1 cellular context compared by ENCODE assay signal in the genomic region with DNA sequence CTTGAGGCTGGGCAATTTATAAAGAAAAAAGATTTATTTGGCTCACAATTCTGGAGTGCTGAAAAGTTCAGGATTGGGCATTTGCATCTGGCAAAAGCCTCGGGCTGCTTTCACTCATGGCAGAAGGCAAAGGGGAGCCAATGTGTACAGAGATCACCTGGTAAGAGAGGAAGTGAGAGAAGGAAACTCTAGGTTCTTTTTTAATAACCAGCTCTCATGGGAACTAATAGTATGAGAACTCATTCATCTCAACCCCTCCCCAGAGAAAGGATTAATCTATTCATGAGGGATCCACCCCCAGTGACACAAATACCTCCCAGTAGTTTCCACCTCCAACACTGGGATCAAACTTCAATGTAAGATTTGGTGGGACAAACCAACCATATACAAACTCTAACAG.
TF ChIP-seq lines count a peak whose summit lies in the region.

No MANE protein-coding gene starts in this region.

TF ChIP-seq in GM12878, 131 proteins besides CTCF, POLR2A, EP300 and RAD21 (continued from another document and continues in another):
- TF ChIP-seq RBBP5 (conservative IDR thresholded peaks at IDR 0.05) (no peak), RUNX3 (IDR thresholded peaks at IDR 0.05; ENCODE audit: low read length) (peak; percentile 35), HCFC1 (IDR thresholded peaks at IDR 0.05; ENCODE audit: low read length) (no peak), LARP7 (IDR thresholded peaks at IDR 0.05) (no peak), CBFB (IDR thresholded peaks at IDR 0.05; ENCODE audit: low read depth) (no peak), TCF12 (IDR thresholded peaks at IDR 0.05; ENCODE audit: low read depth, low read length) (peak; percentile 76), IKZF1 (conservative IDR thresholded peaks at IDR 0.05) (peak; percentile 83), ASH2L (IDR thresholded peaks at IDR 0.05; ENCODE audit: borderline replicate concordance, low read depth) (no peak), GATAD2B (conservative IDR thresholded peaks at IDR 0.05; ENCODE audit: low read depth) (peak; percentile 89), YBX1 (IDR thresholded peaks at IDR 0.05) (no peak), NRF1 (conservative IDR thresholded peaks at IDR 0.05; ENCODE audit: low read depth, low read length) (no peak), BHLHE40 (IDR thresholded peaks at IDR 0.05; ENCODE audit: borderline replicate concordance in 1 of 2, low read depth in 2 of 2, low read length in 1 of 2) (peak in 1 of 2 experiments; percentile 34; a peak in 1 of 4 replicates), TAF1 (IDR thresholded peaks at IDR 0.05; ENCODE audit: borderline replicate concordance, low read depth, low read length) (no peak), CHD2 (IDR thresholded peaks at IDR 0.05; ENCODE audit: borderline replicate concordance, low read depth, low read length) (no peak; the same call in 1 of the 2 replicates), SMC3 (IDR thresholded peaks at IDR 0.05; ENCODE audit: borderline replicate concordance, low read length) (no peak), DPF2 (IDR thresholded peaks at IDR 0.05) (peak; percentile 76), ATF7 (IDR thresholded peaks at IDR 0.05; ENCODE audit: low read depth) (peak; percentile 53), CHD4 (IDR thresholded peaks at IDR 0.05) (no peak), POLR2AphosphoS2 (IDR thresholded peaks at IDR 0.05; ENCODE audit: low read depth, low read length) (no peak), MTA2 (IDR thresholded peaks at IDR 0.05; ENCODE audit: low read depth) (peak; percentile 70)
- TF ChIP-seq, protein P1, sequence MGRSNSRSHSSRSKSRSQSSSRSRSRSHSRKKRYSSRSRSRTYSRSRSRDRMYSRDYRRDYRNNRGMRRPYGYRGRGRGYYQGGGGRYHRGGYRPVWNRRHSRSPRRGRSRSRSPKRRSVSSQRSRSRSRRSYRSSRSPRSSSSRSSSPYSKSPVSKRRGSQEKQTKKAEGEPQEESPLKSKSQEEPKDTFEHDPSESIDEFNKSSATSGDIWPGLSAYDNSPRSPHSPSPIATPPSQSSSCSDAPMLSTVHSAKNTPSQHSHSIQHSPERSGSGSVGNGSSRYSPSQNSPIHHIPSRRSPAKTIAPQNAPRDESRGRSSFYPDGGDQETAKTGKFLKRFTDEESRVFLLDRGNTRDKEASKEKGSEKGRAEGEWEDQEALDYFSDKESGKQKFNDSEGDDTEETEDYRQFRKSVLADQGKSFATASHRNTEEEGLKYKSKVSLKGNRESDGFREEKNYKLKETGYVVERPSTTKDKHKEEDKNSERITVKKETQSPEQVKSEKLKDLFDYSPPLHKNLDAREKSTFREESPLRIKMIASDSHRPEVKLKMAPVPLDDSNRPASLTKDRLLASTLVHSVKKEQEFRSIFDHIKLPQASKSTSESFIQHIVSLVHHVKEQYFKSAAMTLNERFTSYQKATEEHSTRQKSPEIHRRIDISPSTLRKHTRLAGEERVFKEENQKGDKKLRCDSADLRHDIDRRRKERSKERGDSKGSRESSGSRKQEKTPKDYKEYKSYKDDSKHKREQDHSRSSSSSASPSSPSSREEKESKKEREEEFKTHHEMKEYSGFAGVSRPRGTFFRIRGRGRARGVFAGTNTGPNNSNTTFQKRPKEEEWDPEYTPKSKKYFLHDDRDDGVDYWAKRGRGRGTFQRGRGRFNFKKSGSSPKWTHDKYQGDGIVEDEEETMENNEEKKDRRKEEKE (IDR thresholded peaks at IDR 0.05): no peak
- TF ChIP-seq, protein P2, sequence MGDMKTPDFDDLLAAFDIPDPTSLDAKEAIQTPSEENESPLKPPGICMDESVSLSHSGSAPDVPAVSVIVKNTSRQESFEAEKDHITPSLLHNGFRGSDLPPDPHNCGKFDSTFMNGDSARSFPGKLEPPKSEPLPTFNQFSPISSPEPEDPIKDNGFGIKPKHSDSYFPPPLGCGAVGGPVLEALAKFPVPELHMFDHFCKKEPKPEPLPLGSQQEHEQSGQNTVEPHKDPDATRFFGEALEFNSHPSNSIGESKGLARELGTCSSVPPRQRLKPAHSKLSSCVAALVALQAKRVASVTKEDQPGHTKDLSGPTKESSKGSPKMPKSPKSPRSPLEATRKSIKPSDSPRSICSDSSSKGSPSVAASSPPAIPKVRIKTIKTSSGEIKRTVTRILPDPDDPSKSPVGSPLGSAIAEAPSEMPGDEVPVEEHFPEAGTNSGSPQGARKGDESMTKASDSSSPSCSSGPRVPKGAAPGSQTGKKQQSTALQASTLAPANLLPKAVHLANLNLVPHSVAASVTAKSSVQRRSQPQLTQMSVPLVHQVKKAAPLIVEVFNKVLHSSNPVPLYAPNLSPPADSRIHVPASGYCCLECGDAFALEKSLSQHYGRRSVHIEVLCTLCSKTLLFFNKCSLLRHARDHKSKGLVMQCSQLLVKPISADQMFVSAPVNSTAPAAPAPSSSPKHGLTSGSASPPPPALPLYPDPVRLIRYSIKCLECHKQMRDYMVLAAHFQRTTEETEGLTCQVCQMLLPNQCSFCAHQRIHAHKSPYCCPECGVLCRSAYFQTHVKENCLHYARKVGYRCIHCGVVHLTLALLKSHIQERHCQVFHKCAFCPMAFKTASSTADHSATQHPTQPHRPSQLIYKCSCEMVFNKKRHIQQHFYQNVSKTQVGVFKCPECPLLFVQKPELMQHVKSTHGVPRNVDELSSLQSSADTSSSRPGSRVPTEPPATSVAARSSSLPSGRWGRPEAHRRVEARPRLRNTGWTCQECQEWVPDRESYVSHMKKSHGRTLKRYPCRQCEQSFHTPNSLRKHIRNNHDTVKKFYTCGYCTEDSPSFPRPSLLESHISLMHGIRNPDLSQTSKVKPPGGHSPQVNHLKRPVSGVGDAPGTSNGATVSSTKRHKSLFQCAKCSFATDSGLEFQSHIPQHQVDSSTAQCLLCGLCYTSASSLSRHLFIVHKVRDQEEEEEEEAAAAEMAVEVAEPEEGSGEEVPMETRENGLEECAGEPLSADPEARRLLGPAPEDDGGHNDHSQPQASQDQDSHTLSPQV (IDR thresholded peaks at IDR 0.05): peak; percentile 56
- TF ChIP-seq, protein P3, sequence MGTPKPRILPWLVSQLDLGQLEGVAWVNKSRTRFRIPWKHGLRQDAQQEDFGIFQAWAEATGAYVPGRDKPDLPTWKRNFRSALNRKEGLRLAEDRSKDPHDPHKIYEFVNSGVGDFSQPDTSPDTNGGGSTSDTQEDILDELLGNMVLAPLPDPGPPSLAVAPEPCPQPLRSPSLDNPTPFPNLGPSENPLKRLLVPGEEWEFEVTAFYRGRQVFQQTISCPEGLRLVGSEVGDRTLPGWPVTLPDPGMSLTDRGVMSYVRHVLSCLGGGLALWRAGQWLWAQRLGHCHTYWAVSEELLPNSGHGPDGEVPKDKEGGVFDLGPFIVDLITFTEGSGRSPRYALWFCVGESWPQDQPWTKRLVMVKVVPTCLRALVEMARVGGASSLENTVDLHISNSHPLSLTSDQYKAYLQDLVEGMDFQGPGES (IDR thresholded peaks at IDR 0.05): no peak
- TF ChIP-seq, protein P4, sequence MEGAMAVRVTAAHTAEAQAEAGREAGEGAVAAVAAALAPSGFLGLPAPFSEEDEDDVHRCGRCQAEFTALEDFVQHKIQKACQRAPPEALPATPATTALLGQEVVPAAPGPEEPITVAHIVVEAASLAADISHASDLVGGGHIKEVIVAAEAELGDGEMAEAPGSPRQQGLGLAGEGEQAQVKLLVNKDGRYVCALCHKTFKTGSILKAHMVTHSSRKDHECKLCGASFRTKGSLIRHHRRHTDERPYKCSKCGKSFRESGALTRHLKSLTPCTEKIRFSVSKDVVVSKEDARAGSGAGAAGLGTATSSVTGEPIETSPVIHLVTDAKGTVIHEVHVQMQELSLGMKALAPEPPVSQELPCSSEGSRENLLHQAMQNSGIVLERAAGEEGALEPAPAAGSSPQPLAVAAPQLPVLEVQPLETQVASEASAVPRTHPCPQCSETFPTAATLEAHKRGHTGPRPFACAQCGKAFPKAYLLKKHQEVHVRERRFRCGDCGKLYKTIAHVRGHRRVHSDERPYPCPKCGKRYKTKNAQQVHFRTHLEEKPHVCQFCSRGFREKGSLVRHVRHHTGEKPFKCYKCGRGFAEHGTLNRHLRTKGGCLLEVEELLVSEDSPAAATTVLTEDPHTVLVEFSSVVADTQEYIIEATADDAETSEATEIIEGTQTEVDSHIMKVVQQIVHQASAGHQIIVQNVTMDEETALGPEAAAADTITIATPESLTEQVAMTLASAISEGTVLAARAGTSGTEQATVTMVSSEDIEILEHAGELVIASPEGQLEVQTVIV (IDR thresholded peaks at IDR 0.05; ENCODE audit: borderline replicate concordance, partially characterized antibody): no peak
- TF ChIP-seq, protein P5, sequence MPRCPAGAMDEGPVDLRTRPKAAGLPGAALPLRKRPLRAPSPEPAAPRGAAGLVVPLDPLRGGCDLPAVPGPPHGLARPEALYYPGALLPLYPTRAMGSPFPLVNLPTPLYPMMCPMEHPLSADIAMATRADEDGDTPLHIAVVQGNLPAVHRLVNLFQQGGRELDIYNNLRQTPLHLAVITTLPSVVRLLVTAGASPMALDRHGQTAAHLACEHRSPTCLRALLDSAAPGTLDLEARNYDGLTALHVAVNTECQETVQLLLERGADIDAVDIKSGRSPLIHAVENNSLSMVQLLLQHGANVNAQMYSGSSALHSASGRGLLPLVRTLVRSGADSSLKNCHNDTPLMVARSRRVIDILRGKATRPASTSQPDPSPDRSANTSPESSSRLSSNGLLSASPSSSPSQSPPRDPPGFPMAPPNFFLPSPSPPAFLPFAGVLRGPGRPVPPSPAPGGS (IDR thresholded peaks at IDR 0.05; ENCODE audit: borderline replicate concordance, insufficient read depth, low read depth, low read length, poor library complexity, severe bottlenecking): peak; percentile 85
- TF ChIP-seq, protein P6, sequence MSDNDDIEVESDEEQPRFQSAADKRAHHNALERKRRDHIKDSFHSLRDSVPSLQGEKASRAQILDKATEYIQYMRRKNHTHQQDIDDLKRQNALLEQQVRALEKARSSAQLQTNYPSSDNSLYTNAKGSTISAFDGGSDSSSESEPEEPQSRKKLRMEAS (IDR thresholded peaks at IDR 0.05; ENCODE audit: low read depth, low read length): 0 out of 2 replicates have a peak, but pooled peaks have one; percentile 19
- TF ChIP-seq, protein P7, sequence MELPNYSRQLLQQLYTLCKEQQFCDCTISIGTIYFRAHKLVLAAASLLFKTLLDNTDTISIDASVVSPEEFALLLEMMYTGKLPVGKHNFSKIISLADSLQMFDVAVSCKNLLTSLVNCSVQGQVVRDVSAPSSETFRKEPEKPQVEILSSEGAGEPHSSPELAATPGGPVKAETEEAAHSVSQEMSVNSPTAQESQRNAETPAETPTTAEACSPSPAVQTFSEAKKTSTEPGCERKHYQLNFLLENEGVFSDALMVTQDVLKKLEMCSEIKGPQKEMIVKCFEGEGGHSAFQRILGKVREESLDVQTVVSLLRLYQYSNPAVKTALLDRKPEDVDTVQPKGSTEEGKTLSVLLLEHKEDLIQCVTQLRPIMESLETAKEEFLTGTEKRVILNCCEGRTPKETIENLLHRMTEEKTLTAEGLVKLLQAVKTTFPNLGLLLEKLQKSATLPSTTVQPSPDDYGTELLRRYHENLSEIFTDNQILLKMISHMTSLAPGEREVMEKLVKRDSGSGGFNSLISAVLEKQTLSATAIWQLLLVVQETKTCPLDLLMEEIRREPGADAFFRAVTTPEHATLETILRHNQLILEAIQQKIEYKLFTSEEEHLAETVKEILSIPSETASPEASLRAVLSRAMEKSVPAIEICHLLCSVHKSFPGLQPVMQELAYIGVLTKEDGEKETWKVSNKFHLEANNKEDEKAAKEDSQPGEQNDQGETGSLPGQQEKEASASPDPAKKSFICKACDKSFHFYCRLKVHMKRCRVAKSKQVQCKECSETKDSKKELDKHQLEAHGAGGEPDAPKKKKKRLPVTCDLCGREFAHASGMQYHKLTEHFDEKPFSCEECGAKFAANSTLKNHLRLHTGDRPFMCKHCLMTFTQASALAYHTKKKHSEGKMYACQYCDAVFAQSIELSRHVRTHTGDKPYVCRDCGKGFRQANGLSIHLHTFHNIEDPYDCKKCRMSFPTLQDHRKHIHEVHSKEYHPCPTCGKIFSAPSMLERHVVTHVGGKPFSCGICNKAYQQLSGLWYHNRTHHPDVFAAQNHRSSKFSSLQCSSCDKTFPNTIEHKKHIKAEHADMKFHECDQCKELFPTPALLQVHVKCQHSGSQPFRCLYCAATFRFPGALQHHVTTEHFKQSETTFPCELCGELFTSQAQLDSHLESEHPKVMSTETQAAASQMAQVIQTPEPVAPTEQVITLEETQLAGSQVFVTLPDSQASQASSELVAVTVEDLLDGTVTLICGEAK (IDR thresholded peaks at IDR 0.05; ENCODE audit: borderline replicate concordance): no peak
- TF ChIP-seq, protein P8, sequence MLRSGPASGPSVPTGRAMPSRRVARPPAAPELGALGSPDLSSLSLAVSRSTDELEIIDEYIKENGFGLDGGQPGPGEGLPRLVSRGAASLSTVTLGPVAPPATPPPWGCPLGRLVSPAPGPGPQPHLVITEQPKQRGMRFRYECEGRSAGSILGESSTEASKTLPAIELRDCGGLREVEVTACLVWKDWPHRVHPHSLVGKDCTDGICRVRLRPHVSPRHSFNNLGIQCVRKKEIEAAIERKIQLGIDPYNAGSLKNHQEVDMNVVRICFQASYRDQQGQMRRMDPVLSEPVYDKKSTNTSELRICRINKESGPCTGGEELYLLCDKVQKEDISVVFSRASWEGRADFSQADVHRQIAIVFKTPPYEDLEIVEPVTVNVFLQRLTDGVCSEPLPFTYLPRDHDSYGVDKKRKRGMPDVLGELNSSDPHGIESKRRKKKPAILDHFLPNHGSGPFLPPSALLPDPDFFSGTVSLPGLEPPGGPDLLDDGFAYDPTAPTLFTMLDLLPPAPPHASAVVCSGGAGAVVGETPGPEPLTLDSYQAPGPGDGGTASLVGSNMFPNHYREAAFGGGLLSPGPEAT (IDR thresholded peaks at IDR 0.05; ENCODE audit: low read depth): peak; percentile 71; the same call in 1 of the 2 replicates
- TF ChIP-seq, protein P9, sequence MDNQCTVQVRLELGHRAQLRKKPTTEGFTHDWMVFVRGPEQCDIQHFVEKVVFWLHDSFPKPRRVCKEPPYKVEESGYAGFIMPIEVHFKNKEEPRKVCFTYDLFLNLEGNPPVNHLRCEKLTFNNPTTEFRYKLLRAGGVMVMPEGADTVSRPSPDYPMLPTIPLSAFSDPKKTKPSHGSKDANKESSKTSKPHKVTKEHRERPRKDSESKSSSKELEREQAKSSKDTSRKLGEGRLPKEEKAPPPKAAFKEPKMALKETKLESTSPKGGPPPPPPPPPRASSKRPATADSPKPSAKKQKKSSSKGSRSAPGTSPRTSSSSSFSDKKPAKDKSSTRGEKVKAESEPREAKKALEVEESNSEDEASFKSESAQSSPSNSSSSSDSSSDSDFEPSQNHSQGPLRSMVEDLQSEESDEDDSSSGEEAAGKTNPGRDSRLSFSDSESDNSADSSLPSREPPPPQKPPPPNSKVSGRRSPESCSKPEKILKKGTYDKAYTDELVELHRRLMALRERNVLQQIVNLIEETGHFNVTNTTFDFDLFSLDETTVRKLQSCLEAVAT (IDR thresholded peaks at IDR 0.05): no peak; the same call in 1 of the 2 replicates
